Comparison of ENCODE assay signal across 15 cellular contexts in genomic region chr10:35711615-35712411, GRCh38.
DNase-seq lines count a peak whose midpoint lies in the region; TF ChIP-seq lines count a peak whose summit lies in the region.
"Had no signal": no experiment of that assay in that cellular context is flagged by ENCODE, and none has a peak within 500 bp of the region (broad histone marks: within the 10 kb centered on the region; RNA-seq: fewer than 3 reads in every experiment).

No MANE protein-coding gene starts in this region.

- H3K4me3 ChIP-seq in HEK293 (ENCODE audit: low read depth, low read length) = no peak overlapping the region
- H3K4me3 ChIP-seq in esophagus muscularis mucosa = no peak overlapping the region
- no peak overlapping the region for H3K4me3 ChIP-seq in testis
- no peak overlapping the region for H3K4me3 ChIP-seq in endodermal cell (ENCODE audit: low read length)
- H3K4me3 ChIP-seq: HAP-1, Peyer's patch had no signal

- TF ChIP-seq EP300 in esophagus muscularis mucosa (IDR thresholded peaks at IDR 0.05) = no peak

- H3K4me1 ChIP-seq in HEK293 (ENCODE audit: control insufficient read depth, insufficient read depth, low read length) = no peaks in the 10 kb centered on the region; the same call in 1 of the 2 replicates
- no peaks in the 10 kb centered on the region for H3K4me1 ChIP-seq in esophagus muscularis mucosa
- no peaks in the 10 kb centered on the region for H3K4me1 ChIP-seq in testis
- no peaks in the 10 kb centered on the region for H3K4me1 ChIP-seq in endodermal cell (ENCODE audit: control insufficient read depth, insufficient read depth, low read length)
- H3K4me1 ChIP-seq: HAP-1, Peyer's patch had no signal

- no peaks in the 10 kb centered on the region for H3K36me3 ChIP-seq in HEK293 (ENCODE audit: control insufficient read depth in 2 of 2, insufficient read depth in 1 of 2, low read length in 2 of 2)
- no peaks in the 10 kb centered on the region for H3K36me3 ChIP-seq in esophagus muscularis mucosa
- no peaks in the 10 kb centered on the region for H3K36me3 ChIP-seq in testis (ENCODE audit: low read depth, missing control alignments)
- no peaks in the 10 kb centered on the region for H3K36me3 ChIP-seq in endodermal cell (ENCODE audit: control insufficient read depth, insufficient read depth, low read length)
- H3K36me3 ChIP-seq: HAP-1, Peyer's patch had no signal

- no peak overlapping the region for H3K9ac ChIP-seq in endodermal cell (ENCODE audit: extremely low read depth, low read length, poor library complexity, severe bottlenecking)

- H3K27ac Mint-ChIP-seq in endodermal cell = no peak overlapping the region
- H3K27ac Mint-ChIP-seq: T-helper 1 cell treated with Interleukin-12 subunit alpha and Interleukin-12 subunit beta and Interleukin-4 antibody, amounts not matched to agents 30 μg/mL and 1 μg/mL, for 36 hours had no signal

- TF ChIP-seq POLR2A in esophagus muscularis mucosa (IDR thresholded peaks at IDR 0.05; ENCODE audit: low read depth) = no peak
- TF ChIP-seq POLR2A in testis (IDR thresholded peaks at IDR 0.05) = no peak

- CTCF ChIA-PET in HEK293 (lab: Yijun Ruan, JAX) = no interaction called here

- no peaks in the 10 kb centered on the region for H3K27me3 Mint-ChIP-seq in endodermal cell (ENCODE audit: insufficient read depth)

- H3K27ac ChIP-seq in HEK293 (ENCODE audit: extremely low read depth, low read depth, low read length) (no peak overlapping the region), esophagus muscularis mucosa (replicated peaks in 1 of 4) (no peak overlapping the region), testis (no peak overlapping the region), endodermal cell (ENCODE audit: low read depth, low read length) (no peak overlapping the region)
- H3K27ac ChIP-seq: Peyer's patch had no signal

- POLR2A ChIA-PET in HEK293 (lab: Yijun Ruan, JAX) = no interaction called here

- peaks cover 22% of the 10 kb centered on the region for H3K4me1 Mint-ChIP-seq in endodermal cell

- no peak for TF ChIP-seq CTCF in HEK293 (tag by site-specific recombination; IDR thresholded peaks at IDR 0.05)
- TF ChIP-seq CTCF in esophagus muscularis mucosa (IDR thresholded peaks at IDR 0.05) = no peak
- TF ChIP-seq CTCF in testis (IDR thresholded peaks at IDR 0.05) = no peak
- no peak for TF ChIP-seq CTCF in endodermal cell (conservative IDR thresholded peaks at IDR 0.05)

- peaks cover 1% of the 10 kb centered on the region for H3K36me3 Mint-ChIP-seq in endodermal cell (ENCODE audit: low read depth)

- 64% methylated on average over 13 of the region's 15 CpGs for WGBS in esophagus muscularis mucosa
- 73 to 76% methylated on average over 15 of the region's 15 CpGs for WGBS in testis, 2 donors
- 78 to 88% methylated on average over 9 to 15 of the region's 15 CpGs for WGBS in endodermal cell (ENCODE audit: insufficient coverage in 1 of 2, insufficient read length in 1 of 2), 2 experiments

- no peak overlapping the region for H3K4me3 Mint-ChIP-seq in endodermal cell
- H3K4me3 Mint-ChIP-seq: T-helper 1 cell treated with Interleukin-12 subunit alpha and Interleukin-12 subunit beta and Interleukin-4 antibody, amounts not matched to agents 30 μg/mL and 1 μg/mL, for 36 hours had no signal

- peaks cover 16% of the 10 kb centered on the region for H3K9me3 Mint-ChIP-seq in endodermal cell
- H3K9me3 Mint-ChIP-seq: T-helper 1 cell treated with Interleukin-12 subunit alpha and Interleukin-12 subunit beta and Interleukin-4 antibody, amounts not matched to agents 30 μg/mL and 1 μg/mL, for 36 hours had no signal

- intact Hi-C loops in esophagus muscularis mucosa (cut with DNase I) = no loop called here
- intact Hi-C loops in testis (cut with DNase I; ENCODE audit: low total_unique reads) = no loop called here

- DNase-seq in DMS 273 treated with DMSO at 0.1 percent for 48 hours (lab: John Stamatoyannopoulos, UW) (peak; percentile 4), NCI-H2171 (lab: John Stamatoyannopoulos, UW) (peak; percentile 59), esophagus muscularis mucosa (ENCODE audit: extremely low spot score) (peak; percentile 81), testis (no peak), endodermal cell (no peak)
- no peak for DNase-seq in stimulated activated CD4-positive, alpha-beta T cell treated with anti-CD3 and anti-CD28 coated beads, Interleukin-4, amount 100 ng/mL, for 1 hour
- DNase-seq: AML-193, Calu3, NCI-H146, NCI-H526, Peyer's patch, SHP77 had no signal

- no peaks in the 10 kb centered on the region for H3K9me3 ChIP-seq in HEK293 (ENCODE audit: control insufficient read depth, insufficient read depth, low read depth, low read length)
- peaks cover 0 to 5% (median 0%) of the 10 kb centered on the region in 4 donors for H3K9me3 ChIP-seq in esophagus muscularis mucosa
- H3K9me3 ChIP-seq in testis = no peaks in the 10 kb centered on the region
- H3K9me3 ChIP-seq in endodermal cell (ENCODE audit: control insufficient read depth, low read length) = peaks cover 17% of the 10 kb centered on the region
- H3K9me3 ChIP-seq: HAP-1, Peyer's patch had no signal

- H3K27me3 ChIP-seq in esophagus muscularis mucosa (peaks cover 0 to 11% (median 0%) of the 10 kb centered on the region in 4 donors), testis (no peaks in the 10 kb centered on the region), endodermal cell (ENCODE audit: control insufficient read depth, insufficient read depth, low read length, poor library complexity, severe bottlenecking) (no peaks in the 10 kb centered on the region)
- H3K27me3 ChIP-seq: Peyer's patch had no signal

TF ChIP-seq in HEK293, 187 proteins besides CTCF, POLR2A, EP300 and RAD21:
- TF ChIP-seq ZNF501 (tag by site-specific recombination; IDR thresholded peaks at IDR 0.05) (no peak), ZNF629 (tag by site-specific recombination; IDR thresholded peaks at IDR 0.05) (0 out of 2 replicates have a peak, but pooled peaks have one; percentile 12), ZFP69B (tag by site-specific recombination; IDR thresholded peaks at IDR 0.05) (no peak), ZNF366 (tag by site-specific recombination; conservative IDR thresholded peaks at IDR 0.05) (0 out of 2 replicates have a peak, but pooled peaks have one; percentile 26), ZNF184 (tag by site-specific recombination; IDR thresholded peaks at IDR 0.05) (peak; percentile 84; the same call in 1 of the 2 replicates), ZNF132 (tag by site-specific recombination; IDR thresholded peaks at IDR 0.05; ENCODE audit: borderline replicate concordance) (0 out of 2 replicates have a peak, but pooled peaks have one; percentile 33), ZNF660 (tag by site-specific recombination; IDR thresholded peaks at IDR 0.05) (0 out of 2 replicates have a peak, but pooled peaks have one; percentile 60)

Comparison
In these comparisons a context has a peak if more than half of its experiments do, and no peak if none do; other contexts are left out.
1. DNase-seq: peak in DMS 273 treated with DMSO at 0.1 percent for 48 hours (single experiment), NCI-H2171 (single experiment) and esophagus muscularis mucosa (single experiment); none in testis (single experiment), stimulated activated CD4-positive, alpha-beta T cell treated with anti-CD3 and anti-CD28 coated beads, Interleukin-4, amount 100 ng/mL, for 1 hour (single experiment) and endodermal cell (single experiment).